ENCODE assay signal across 9 cellular contexts in genomic region chr11:27720277-27720830, GRCh38. TPM values are rescaled to one million over a fixed set of nuclear protein-coding genes. Genes with fewer than 3 reads are reported as not detected.
DNase-seq lines count a peak whose midpoint lies in the region; ATAC-seq, FAIRE-seq and TF ChIP-seq lines count a peak whose summit lies in the region.
"Had no signal": no experiment of that assay in that cellular context is flagged by ENCODE, and none has a peak within 500 bp of the region (broad histone marks: within the 10 kb centered on the region; RNA-seq: fewer than 3 reads in every experiment).

No MANE protein-coding gene starts in this region.

- H2AFZ ChIP-seq in SK-N-SH (ENCODE audit: low read depth) = no peak overlapping the region

- ATAC-seq in left cardiac atrium (no peak), Right ventricle myocardium inferior (no peak), upper lobe of right lung (peak; percentile 51)

- POLR2A ChIA-PET in SK-N-SH (lab: Yijun Ruan, JAX) = no interaction called here

- H3K9me3 ChIP-seq in SK-N-SH = no peaks in the 10 kb centered on the region
- no peaks in the 10 kb centered on the region for H3K9me3 ChIP-seq in upper lobe of right lung
- no peaks in the 10 kb centered on the region for H3K9me3 ChIP-seq in MG63

- peaks cover 23% of the 10 kb centered on the region for H3K4me1 Mint-ChIP-seq in glutamatergic neuron (ENCODE audit: low read depth, unreplicated experiment)

- peak; percentile 25 for DNase-seq in left cardiac atrium
- DNase-seq in Right ventricle myocardium inferior (ENCODE audit: missing footprints) = no peak
- peak; percentile 62 for DNase-seq in SK-N-SH
- peak; percentile 40 for DNase-seq in glutamatergic neuron
- DNase-seq in upper lobe of right lung = no peak
- DNase-seq in NCI-H2107 (lab: John Stamatoyannopoulos, UW) = no peak
- DNase-seq in MG63 = no peak
- no peak for DNase-seq in GM19239 (ENCODE audit: insufficient read length, low spot score)
- DNase-seq: NCI-H510A treated with DMSO at 0.1 percent for 48 hours had no signal

- no peak overlapping the region for H3K27ac ChIP-seq in SK-N-SH (ENCODE audit: low read depth in 2 of 2, low read length in 1 of 2)
- no peak overlapping the region for H3K27ac ChIP-seq in upper lobe of right lung

- no peak for FAIRE-seq in GM19239 (lab: Jason Lieb, UNC)

- peaks cover 7% of the 10 kb centered on the region for H3K9me3 Mint-ChIP-seq in glutamatergic neuron (ENCODE audit: unreplicated experiment)

- no peaks in the 10 kb centered on the region for H3K36me3 ChIP-seq in SK-N-SH (replicated peaks in 1 of 2; ENCODE audit: control insufficient read depth in 1 of 2, insufficient read depth in 2 of 2, low read length in 1 of 2)
- no peaks in the 10 kb centered on the region for H3K36me3 ChIP-seq in upper lobe of right lung
- no peaks in the 10 kb centered on the region for H3K36me3 ChIP-seq in MG63

- no peaks in the 10 kb centered on the region for H3K79me2 ChIP-seq in SK-N-SH (ENCODE audit: insufficient read depth)

- H3K4me1 ChIP-seq in SK-N-SH (ENCODE audit: control insufficient read depth in 1 of 2, insufficient read depth in 2 of 2, low read depth in 1 of 2, low read length in 1 of 2) = peaks cover 5 to 21% of the 10 kb centered on the region in 2 experiments; a peak in 3 of 4 replicates
- H3K4me1 ChIP-seq in upper lobe of right lung = peaks cover 16% of the 10 kb centered on the region

- no peak for TF ChIP-seq EP300 in SK-N-SH (IDR thresholded peaks at IDR 0.05; ENCODE audit: borderline replicate concordance in 1 of 2, low read depth in 1 of 2, low read length in 1 of 2)

- H3K4me2 ChIP-seq in SK-N-SH = peak overlapping the region; percentile 91

- no peak overlapping the region for H3K9ac ChIP-seq in SK-N-SH

- H3K4me3 ChIP-seq in SK-N-SH (ENCODE audit: low read depth in 2 of 2, low read length in 1 of 2) (peak overlapping the region; percentile 77 to 90; a peak in 3 of 4 replicates), upper lobe of right lung (no peak overlapping the region), MG63 (no peak overlapping the region)

- H3K27me3 ChIP-seq in SK-N-SH (ENCODE audit: insufficient read depth) (peaks cover 9% of the 10 kb centered on the region; the same call in 1 of the 2 replicates), upper lobe of right lung (peaks cover 87% of the 10 kb centered on the region), MG63 (peaks cover 16% of the 10 kb centered on the region)

- no peaks in the 10 kb centered on the region for H4K20me1 ChIP-seq in SK-N-SH (ENCODE audit: insufficient read depth)

- peak; percentile 57 for TF ChIP-seq CTCF in SK-N-SH (IDR thresholded peaks at IDR 0.05)
- TF ChIP-seq CTCF in glutamatergic neuron (IDR thresholded peaks at IDR 0.05; ENCODE audit: partially characterized antibody, unreplicated experiment) = peak; percentile 68
- TF ChIP-seq CTCF in upper lobe of right lung (IDR thresholded peaks at IDR 0.05) = no peak

- CTCF ChIA-PET in SK-N-SH (lab: Yijun Ruan, JAX) = interaction anchor here (0.7 to 14.0 kb wide), 11 partner anchors 8 to 809 kb away, joined by 3 to 243 read pairs (median 3); partner anchors contain the start of gene BDNF

- H3K27ac Mint-ChIP-seq in glutamatergic neuron (ENCODE audit: unreplicated experiment) = peak overlapping the region; percentile 49

- H3K4me3 Mint-ChIP-seq in glutamatergic neuron (ENCODE audit: unreplicated experiment) = peak overlapping the region; percentile 84

- H3K9me2 ChIP-seq in SK-N-SH = no peaks in the 10 kb centered on the region

- no peaks in the 10 kb centered on the region for H3K36me3 Mint-ChIP-seq in glutamatergic neuron (ENCODE audit: unreplicated experiment)

- intact Hi-C loops in left cardiac atrium (cut with DNase I) = no loop called here
- intact Hi-C loops in Right ventricle myocardium inferior (cut with DNase I) = no loop called here
- intact Hi-C loops in upper lobe of right lung (cut with DNase I) = no loop called here

- 6% methylated on average over 24 of the region's 25 CpGs for WGBS in SK-N-SH (ENCODE audit: low lambda C conversion rate)

- TF ChIP-seq RAD21 in SK-N-SH (IDR thresholded peaks at IDR 0.05; ENCODE audit: low read length) = no peak

- H3F3A ChIP-seq in SK-N-SH (replicated peaks; ENCODE audit: insufficient read depth) = peaks cover 14% of the 10 kb centered on the region

- H3K27me3 Mint-ChIP-seq in glutamatergic neuron (ENCODE audit: unreplicated experiment) = peaks cover 22% of the 10 kb centered on the region

TF ChIP-seq in SK-N-SH, 30 proteins besides CTCF, POLR2A, EP300 and RAD21:
- no peak for TF ChIP-seq TCF12 (IDR thresholded peaks at IDR 0.05)
- peak; percentile 99 for TF ChIP-seq REST (IDR thresholded peaks at IDR 0.05; ENCODE audit: low read depth, low read length)
- TF ChIP-seq RXRA (IDR thresholded peaks at IDR 0.05; ENCODE audit: borderline replicate concordance, low read depth) = no peak
- no peak for TF ChIP-seq YY1 (IDR thresholded peaks at IDR 0.05; ENCODE audit: low read depth)
- no peak for TF ChIP-seq EZH2phosphoT487 (IDR thresholded peaks at IDR 0.05; ENCODE audit: borderline replicate concordance, low read depth)
- no peak for TF ChIP-seq FOXM1 (IDR thresholded peaks at IDR 0.05; ENCODE audit: low read depth)

RNA-seq across cellular contexts. Expression of gene BDNF, which starts 20.1 kb away (rescaled TPM):
- total RNA-seq in left cardiac atrium = under 1 TPM; 0.08 to 0.09 TPM
- total RNA-seq in Right ventricle myocardium inferior = 2.9 TPM
- polyA plus RNA-seq in SK-N-SH (2012; rRNA removed) = 21.3 and 24.4 TPM in 2 replicates
- polyA plus RNA-seq in SK-N-SH (2012; cell fraction: cytosol; rRNA removed) = 23.2 and 25.5 TPM in 2 replicates
- polyA plus RNA-seq in SK-N-SH (2012; cell fraction: nucleus; rRNA removed) = 23.9 and 29.7 TPM in 2 replicates
- 0.42 TPM for total RNA-seq in glutamatergic neuron (ENCODE audit: unreplicated experiment)
- total RNA-seq in upper lobe of right lung = 4.3 TPM
- 20.6 and 21.2 TPM in 2 replicates for total RNA-seq in MG63 (2014; rRNA removed; shearing (Covaris generic); ENCODE audit: low replicate concordance)

Comparison
In these comparisons a context has a peak if more than half of its experiments do, and no peak if none do; other contexts are left out.
1. DNase-seq: peak in left cardiac atrium (single experiment), SK-N-SH (single experiment) and glutamatergic neuron (single experiment); none in Right ventricle myocardium inferior (single experiment), upper lobe of right lung (single experiment), NCI-H2107 (single experiment), MG63 (single experiment) and GM19239 (single experiment).
2. H3K4me3 ChIP-seq: peak in SK-N-SH (2 of 2); none in upper lobe of right lung (single experiment) and MG63 (single experiment).